ENCODE assay signal across 2 cellular contexts in the genomic region with DNA sequence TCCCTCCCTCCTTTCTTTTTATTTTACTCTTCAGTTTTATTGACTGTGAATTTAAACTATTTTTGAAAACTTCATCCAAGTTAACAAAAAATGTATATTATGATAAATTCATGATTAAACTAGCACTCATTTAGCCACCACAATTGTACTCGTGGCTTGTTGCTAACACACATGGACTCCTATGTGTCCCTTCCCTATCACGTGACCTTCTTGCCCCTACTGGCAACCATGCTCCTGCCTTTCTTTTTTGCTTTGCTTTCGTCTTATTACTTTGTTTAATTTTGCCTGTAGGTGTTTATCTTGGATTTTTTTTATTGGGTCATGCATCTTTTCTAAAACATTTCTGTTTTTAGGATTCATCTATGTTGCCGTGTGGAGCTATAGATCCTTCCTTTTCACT.
TF ChIP-seq lines count a peak whose summit lies in the region.

No MANE protein-coding gene starts in this region.

TF ChIP-seq in HepG2, 621 proteins besides CTCF, POLR2A, EP300 and RAD21:
- TF ChIP-seq RAD51 (IDR thresholded peaks at IDR 0.05; ENCODE audit: borderline replicate concordance), result peak; percentile 60; the same call in 1 of the 2 replicates
- TF ChIP-seq FIP1L1 (IDR thresholded peaks at IDR 0.05; ENCODE audit: borderline replicate concordance, insufficient read depth, low read depth, low read length), result no peak
- no peak for TF ChIP-seq ZNF337 (CRISPR knock-in tag; IDR thresholded peaks at IDR 0.05; ENCODE audit: borderline replicate concordance, low read depth)
- no peak for TF ChIP-seq SOX5 (CRISPR knock-in tag; IDR thresholded peaks at IDR 0.05; ENCODE audit: borderline replicate concordance)
- TF ChIP-seq, protein P1, sequence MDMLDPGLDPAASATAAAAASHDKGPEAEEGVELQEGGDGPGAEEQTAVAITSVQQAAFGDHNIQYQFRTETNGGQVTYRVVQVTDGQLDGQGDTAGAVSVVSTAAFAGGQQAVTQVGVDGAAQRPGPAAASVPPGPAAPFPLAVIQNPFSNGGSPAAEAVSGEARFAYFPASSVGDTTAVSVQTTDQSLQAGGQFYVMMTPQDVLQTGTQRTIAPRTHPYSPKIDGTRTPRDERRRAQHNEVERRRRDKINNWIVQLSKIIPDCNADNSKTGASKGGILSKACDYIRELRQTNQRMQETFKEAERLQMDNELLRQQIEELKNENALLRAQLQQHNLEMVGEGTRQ (IDR thresholded peaks at IDR 0.05; ENCODE audit: low read depth, low read length), result peak; percentile 54
- TF ChIP-seq, protein P1 (CRISPR knock-in tag; IDR thresholded peaks at IDR 0.05; ENCODE audit: borderline replicate concordance), result no peak
TF ChIP-seq in HepG2: peak in this region for 2.

TF ChIP-seq in K562, 482 proteins besides CTCF, POLR2A, EP300 and RAD21:
- TF ChIP-seq, protein P2, sequence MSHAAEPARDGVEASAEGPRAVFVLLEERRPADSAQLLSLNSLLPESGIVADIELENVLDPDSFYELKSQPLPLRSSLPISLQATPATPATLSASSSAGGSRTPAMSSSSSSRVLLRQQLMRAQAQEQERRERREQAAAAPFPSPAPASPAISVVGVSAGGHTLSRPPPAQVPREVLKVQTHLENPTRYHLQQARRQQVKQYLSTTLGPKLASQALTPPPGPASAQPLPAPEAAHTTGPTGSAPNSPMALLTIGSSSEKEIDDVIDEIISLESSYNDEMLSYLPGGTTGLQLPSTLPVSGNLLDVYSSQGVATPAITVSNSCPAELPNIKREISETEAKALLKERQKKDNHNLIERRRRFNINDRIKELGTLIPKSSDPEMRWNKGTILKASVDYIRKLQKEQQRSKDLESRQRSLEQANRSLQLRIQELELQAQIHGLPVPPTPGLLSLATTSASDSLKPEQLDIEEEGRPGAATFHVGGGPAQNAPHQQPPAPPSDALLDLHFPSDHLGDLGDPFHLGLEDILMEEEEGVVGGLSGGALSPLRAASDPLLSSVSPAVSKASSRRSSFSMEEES (CRISPR knock-in tag; IDR thresholded peaks at IDR 0.05), result peak; percentile 87
- TF ChIP-seq RAD51 (IDR thresholded peaks at IDR 0.05; ENCODE audit: borderline replicate concordance, low read depth) (peak; percentile 77), NCOA2 (IDR thresholded peaks at IDR 0.05; ENCODE audit: partially characterized antibody in 2 of 2) (no peak), TAL1 (IDR thresholded peaks at IDR 0.05) (no peak), TOE1 (IDR thresholded peaks at IDR 0.05; ENCODE audit: borderline replicate concordance) (0 out of 2 replicates have a peak, but pooled peaks have one; percentile 52), TOE1 (CRISPR knock-in tag; IDR thresholded peaks at IDR 0.05; ENCODE audit: borderline replicate concordance, low read depth) (no peak), ATF7 (IDR thresholded peaks at IDR 0.05) (no peak), CBFA2T2 (conservative IDR thresholded peaks at IDR 0.05) (peak; percentile 35; the same call in 1 of the 2 replicates)
- TF ChIP-seq, protein P1 (CRISPR knock-in tag; IDR thresholded peaks at IDR 0.05), result 0 out of 2 replicates have a peak, but pooled peaks have one; percentile 9
- TF ChIP-seq, protein P3, sequence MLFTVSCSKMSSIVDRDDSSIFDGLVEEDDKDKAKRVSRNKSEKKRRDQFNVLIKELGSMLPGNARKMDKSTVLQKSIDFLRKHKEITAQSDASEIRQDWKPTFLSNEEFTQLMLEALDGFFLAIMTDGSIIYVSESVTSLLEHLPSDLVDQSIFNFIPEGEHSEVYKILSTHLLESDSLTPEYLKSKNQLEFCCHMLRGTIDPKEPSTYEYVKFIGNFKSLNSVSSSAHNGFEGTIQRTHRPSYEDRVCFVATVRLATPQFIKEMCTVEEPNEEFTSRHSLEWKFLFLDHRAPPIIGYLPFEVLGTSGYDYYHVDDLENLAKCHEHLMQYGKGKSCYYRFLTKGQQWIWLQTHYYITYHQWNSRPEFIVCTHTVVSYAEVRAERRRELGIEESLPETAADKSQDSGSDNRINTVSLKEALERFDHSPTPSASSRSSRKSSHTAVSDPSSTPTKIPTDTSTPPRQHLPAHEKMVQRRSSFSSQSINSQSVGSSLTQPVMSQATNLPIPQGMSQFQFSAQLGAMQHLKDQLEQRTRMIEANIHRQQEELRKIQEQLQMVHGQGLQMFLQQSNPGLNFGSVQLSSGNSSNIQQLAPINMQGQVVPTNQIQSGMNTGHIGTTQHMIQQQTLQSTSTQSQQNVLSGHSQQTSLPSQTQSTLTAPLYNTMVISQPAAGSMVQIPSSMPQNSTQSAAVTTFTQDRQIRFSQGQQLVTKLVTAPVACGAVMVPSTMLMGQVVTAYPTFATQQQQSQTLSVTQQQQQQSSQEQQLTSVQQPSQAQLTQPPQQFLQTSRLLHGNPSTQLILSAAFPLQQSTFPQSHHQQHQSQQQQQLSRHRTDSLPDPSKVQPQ (CRISPR knock-in tag; IDR thresholded peaks at IDR 0.05; ENCODE audit: borderline replicate concordance), result no peak
- TF ChIP-seq, protein P4, sequence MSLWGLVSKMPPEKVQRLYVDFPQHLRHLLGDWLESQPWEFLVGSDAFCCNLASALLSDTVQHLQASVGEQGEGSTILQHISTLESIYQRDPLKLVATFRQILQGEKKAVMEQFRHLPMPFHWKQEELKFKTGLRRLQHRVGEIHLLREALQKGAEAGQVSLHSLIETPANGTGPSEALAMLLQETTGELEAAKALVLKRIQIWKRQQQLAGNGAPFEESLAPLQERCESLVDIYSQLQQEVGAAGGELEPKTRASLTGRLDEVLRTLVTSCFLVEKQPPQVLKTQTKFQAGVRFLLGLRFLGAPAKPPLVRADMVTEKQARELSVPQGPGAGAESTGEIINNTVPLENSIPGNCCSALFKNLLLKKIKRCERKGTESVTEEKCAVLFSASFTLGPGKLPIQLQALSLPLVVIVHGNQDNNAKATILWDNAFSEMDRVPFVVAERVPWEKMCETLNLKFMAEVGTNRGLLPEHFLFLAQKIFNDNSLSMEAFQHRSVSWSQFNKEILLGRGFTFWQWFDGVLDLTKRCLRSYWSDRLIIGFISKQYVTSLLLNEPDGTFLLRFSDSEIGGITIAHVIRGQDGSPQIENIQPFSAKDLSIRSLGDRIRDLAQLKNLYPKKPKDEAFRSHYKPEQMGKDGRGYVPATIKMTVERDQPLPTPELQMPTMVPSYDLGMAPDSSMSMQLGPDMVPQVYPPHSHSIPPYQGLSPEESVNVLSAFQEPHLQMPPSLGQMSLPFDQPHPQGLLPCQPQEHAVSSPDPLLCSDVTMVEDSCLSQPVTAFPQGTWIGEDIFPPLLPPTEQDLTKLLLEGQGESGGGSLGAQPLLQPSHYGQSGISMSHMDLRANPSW (CRISPR knock-in tag; IDR thresholded peaks at IDR 0.05), result no peak
